8 cellular contexts compared by ENCODE assay signal in the genomic region with DNA sequence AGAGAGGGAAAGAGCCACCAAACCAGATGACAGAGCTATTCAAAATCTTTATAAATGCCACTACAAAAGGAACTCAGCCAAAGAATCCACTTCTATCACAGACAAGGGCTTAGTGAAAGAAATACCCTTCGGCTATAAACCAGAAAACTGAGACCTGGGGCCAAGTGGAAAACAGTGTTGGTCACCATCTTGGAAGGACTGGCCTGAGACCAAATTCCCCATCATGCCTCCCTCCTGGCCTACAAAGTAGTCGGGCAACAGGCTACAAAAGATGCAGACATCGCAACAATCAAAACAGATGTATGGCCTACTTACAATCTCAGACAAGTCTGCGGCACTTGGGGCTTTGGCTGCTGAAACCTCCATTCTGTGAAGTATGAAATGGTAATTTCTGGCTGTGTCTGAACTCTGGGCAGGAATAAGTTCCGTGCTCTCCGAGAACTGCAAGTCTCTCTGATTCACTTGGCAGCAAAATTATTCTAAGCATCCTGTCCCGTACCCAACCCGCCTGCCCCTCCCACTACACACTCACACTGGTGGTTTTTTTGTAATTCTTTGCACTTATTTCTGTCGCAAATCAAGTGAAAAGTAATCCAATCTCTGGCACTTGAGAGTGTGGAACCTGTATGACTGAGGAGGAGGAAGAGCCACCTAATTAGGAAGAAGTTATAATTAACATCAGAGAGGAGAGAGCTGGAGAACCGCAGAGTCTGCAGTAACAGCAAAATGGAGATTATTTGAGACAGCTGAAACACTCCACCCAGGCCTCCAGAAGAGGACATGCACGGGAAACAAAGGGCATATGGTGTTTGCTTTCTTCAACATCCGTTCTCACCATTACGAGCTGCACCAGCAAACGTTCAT.
DNase-seq lines count a peak whose midpoint lies in the region; ATAC-seq and TF ChIP-seq lines count a peak whose summit lies in the region.

No MANE protein-coding gene starts in this region.

- peak; percentile 80 for DNase-seq in DMS 273 (lab: John Stamatoyannopoulos, UW; ENCODE audit: unreplicated experiment)
- DNase-seq in NCI-H446 treated with DMSO at 0.1 percent for 48 hours (lab: John Stamatoyannopoulos, UW) = peak; percentile 43
- DNase-seq in activated naive CD8-positive, alpha-beta T cell treated with anti-CD3 and anti-CD28 coated beads for 36 hours = no peak
- no peak for DNase-seq in memory B cell (ENCODE audit: low spot score in 2 of 2)
- DNase-seq in WTC11 (ENCODE audit: low spot score) = no peak
- DNase-seq in MM.1S = no peak
- DNase-seq in A673 (ENCODE audit: low spot score) = no peak

- H3K27ac ChIP-seq in MM.1S (ENCODE audit: low read length) = no peak overlapping the region
- no peak overlapping the region for H3K27ac ChIP-seq in A673 (ENCODE audit: low read depth, low read length, poor library complexity, severe bottlenecking)

- no peaks in the 10 kb centered on the region for H3K9me2 ChIP-seq in MM.1S (replicated peaks; ENCODE audit: insufficient read depth, low read length)

- ATAC-seq in memory B cell (ENCODE audit: low read depth) = no peak
- no peak for ATAC-seq in HG03460 (IDR thresholded peaks at IDR 0.05; ENCODE audit: unreplicated experiment)
- no peak for ATAC-seq in WTC11

- H3K4me3 ChIP-seq in MM.1S (ENCODE audit: low read length) = no peak overlapping the region
- no peak overlapping the region for H3K4me3 ChIP-seq in A673 (ENCODE audit: low read depth, low read length, poor library complexity, severe bottlenecking)

- no peak overlapping the region for H2AFZ ChIP-seq in MM.1S (ENCODE audit: low read length)

- CTCF ChIA-PET in WTC11 (lab: Charles Lee) = no interaction called here
- CTCF ChIA-PET in A673 (lab: Charles Lee) = no interaction called here

- H3K36me3 Mint-ChIP-seq in activated naive CD8-positive, alpha-beta T cell treated with anti-CD3 and anti-CD28 coated beads for 36 hours = peaks cover 27% of the 10 kb centered on the region
- H3K36me3 Mint-ChIP-seq in memory B cell (peaks cover 8% of the 10 kb centered on the region), WTC11 (no peaks in the 10 kb centered on the region)

- H3K9me3 ChIP-seq in MM.1S (replicated peaks; ENCODE audit: insufficient read depth, low read length) (no peaks in the 10 kb centered on the region), A673 (ENCODE audit: low read depth, low read length, poor library complexity, severe bottlenecking) (no peaks in the 10 kb centered on the region)

- peaks cover 65% of the 10 kb centered on the region for H3K4me1 Mint-ChIP-seq in activated naive CD8-positive, alpha-beta T cell treated with anti-CD3 and anti-CD28 coated beads for 36 hours
- H3K4me1 Mint-ChIP-seq in memory B cell (peaks cover 32% of the 10 kb centered on the region), WTC11 (peaks cover 42% of the 10 kb centered on the region)

- no TSS peak for BruUV-seq in A673 (replicated peaks; lab: Mats Ljungman, UMichigan)

- H3K4me1 ChIP-seq in MM.1S (ENCODE audit: low read length) (peaks cover 20% of the 10 kb centered on the region), A673 (ENCODE audit: insufficient read depth, low read length, poor library complexity, severe bottlenecking) (no peaks in the 10 kb centered on the region)

- H3K79me2 ChIP-seq in MM.1S (ENCODE audit: low read length) = peaks cover 22% of the 10 kb centered on the region

- intact Hi-C loops in A673 (cut with micrococcal nuclease; ENCODE audit: unreplicated experiment) = no loop called here

- POLR2A ChIA-PET in WTC11 (lab: Charles Lee) = no interaction called here
- POLR2A ChIA-PET in A673 (lab: Charles Lee; ENCODE audit: low non-redundant PET) = no interaction called here

- H3K27me3 ChIP-seq in MM.1S (replicated peaks; ENCODE audit: insufficient read depth, low read length) (no peaks in the 10 kb centered on the region), A673 (replicated peaks; ENCODE audit: insufficient read depth, low read depth, low read length, poor library complexity) (peaks cover 4% of the 10 kb centered on the region)

- H3K36me3 ChIP-seq in MM.1S (replicated peaks; ENCODE audit: insufficient read depth, low read length) = no peaks in the 10 kb centered on the region
- no peaks in the 10 kb centered on the region for H3K36me3 ChIP-seq in A673 (ENCODE audit: insufficient read depth, low read length, poor library complexity, severe bottlenecking)

- H4K20me1 ChIP-seq in MM.1S (ENCODE audit: insufficient read depth, low read length) = no peaks in the 10 kb centered on the region

- H3K9me3 Mint-ChIP-seq in activated naive CD8-positive, alpha-beta T cell treated with anti-CD3 and anti-CD28 coated beads for 36 hours = no peaks in the 10 kb centered on the region
- H3K9me3 Mint-ChIP-seq in memory B cell (no peaks in the 10 kb centered on the region), WTC11 (no peaks in the 10 kb centered on the region)

- H3F3A ChIP-seq in MM.1S (ENCODE audit: insufficient read depth, low read length) = peaks cover 4% of the 10 kb centered on the region; the same call in 1 of the 2 replicates

- H3K4me2 ChIP-seq in MM.1S (ENCODE audit: low read depth, low read length) = no peak overlapping the region

- H3K9ac ChIP-seq in MM.1S (ENCODE audit: low read length) = no peak overlapping the region

- peak overlapping the region; percentile 88 for H3K4me3 Mint-ChIP-seq in activated naive CD8-positive, alpha-beta T cell treated with anti-CD3 and anti-CD28 coated beads for 36 hours
- H3K4me3 Mint-ChIP-seq in memory B cell (peak overlapping the region; percentile 27), WTC11 (no peak overlapping the region)

- no peak for TF ChIP-seq CTCF in WTC11 (IDR thresholded peaks at IDR 0.05)
- TF ChIP-seq CTCF in MM.1S (IDR thresholded peaks at IDR 0.05; ENCODE audit: low read length) = no peak
- no peak for TF ChIP-seq CTCF in A673 (conservative IDR thresholded peaks at IDR 0.05; ENCODE audit: low read depth, low read length)

- H3K27me3 Mint-ChIP-seq in activated naive CD8-positive, alpha-beta T cell treated with anti-CD3 and anti-CD28 coated beads for 36 hours = no peaks in the 10 kb centered on the region
- H3K27me3 Mint-ChIP-seq in memory B cell = no peaks in the 10 kb centered on the region
- no peaks in the 10 kb centered on the region for H3K27me3 Mint-ChIP-seq in WTC11 (ENCODE audit: low read depth)

- H3K27ac Mint-ChIP-seq in activated naive CD8-positive, alpha-beta T cell treated with anti-CD3 and anti-CD28 coated beads for 36 hours = peak overlapping the region; percentile 95
- H3K27ac Mint-ChIP-seq in memory B cell = peak overlapping the region; percentile 65
- no peak overlapping the region for H3K27ac Mint-ChIP-seq in WTC11

TF ChIP-seq in WTC11, 78 proteins besides CTCF, POLR2A, EP300 and RAD21 (continues in another document):
- TF ChIP-seq, protein P1, sequence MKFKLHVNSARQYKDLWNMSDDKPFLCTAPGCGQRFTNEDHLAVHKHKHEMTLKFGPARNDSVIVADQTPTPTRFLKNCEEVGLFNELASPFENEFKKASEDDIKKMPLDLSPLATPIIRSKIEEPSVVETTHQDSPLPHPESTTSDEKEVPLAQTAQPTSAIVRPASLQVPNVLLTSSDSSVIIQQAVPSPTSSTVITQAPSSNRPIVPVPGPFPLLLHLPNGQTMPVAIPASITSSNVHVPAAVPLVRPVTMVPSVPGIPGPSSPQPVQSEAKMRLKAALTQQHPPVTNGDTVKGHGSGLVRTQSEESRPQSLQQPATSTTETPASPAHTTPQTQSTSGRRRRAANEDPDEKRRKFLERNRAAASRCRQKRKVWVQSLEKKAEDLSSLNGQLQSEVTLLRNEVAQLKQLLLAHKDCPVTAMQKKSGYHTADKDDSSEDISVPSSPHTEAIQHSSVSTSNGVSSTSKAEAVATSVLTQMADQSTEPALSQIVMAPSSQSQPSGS (CRISPR knock-in tag; IDR thresholded peaks at IDR 0.05; ENCODE audit: borderline replicate concordance, low read depth) = no peak
- TF ChIP-seq, protein P2, sequence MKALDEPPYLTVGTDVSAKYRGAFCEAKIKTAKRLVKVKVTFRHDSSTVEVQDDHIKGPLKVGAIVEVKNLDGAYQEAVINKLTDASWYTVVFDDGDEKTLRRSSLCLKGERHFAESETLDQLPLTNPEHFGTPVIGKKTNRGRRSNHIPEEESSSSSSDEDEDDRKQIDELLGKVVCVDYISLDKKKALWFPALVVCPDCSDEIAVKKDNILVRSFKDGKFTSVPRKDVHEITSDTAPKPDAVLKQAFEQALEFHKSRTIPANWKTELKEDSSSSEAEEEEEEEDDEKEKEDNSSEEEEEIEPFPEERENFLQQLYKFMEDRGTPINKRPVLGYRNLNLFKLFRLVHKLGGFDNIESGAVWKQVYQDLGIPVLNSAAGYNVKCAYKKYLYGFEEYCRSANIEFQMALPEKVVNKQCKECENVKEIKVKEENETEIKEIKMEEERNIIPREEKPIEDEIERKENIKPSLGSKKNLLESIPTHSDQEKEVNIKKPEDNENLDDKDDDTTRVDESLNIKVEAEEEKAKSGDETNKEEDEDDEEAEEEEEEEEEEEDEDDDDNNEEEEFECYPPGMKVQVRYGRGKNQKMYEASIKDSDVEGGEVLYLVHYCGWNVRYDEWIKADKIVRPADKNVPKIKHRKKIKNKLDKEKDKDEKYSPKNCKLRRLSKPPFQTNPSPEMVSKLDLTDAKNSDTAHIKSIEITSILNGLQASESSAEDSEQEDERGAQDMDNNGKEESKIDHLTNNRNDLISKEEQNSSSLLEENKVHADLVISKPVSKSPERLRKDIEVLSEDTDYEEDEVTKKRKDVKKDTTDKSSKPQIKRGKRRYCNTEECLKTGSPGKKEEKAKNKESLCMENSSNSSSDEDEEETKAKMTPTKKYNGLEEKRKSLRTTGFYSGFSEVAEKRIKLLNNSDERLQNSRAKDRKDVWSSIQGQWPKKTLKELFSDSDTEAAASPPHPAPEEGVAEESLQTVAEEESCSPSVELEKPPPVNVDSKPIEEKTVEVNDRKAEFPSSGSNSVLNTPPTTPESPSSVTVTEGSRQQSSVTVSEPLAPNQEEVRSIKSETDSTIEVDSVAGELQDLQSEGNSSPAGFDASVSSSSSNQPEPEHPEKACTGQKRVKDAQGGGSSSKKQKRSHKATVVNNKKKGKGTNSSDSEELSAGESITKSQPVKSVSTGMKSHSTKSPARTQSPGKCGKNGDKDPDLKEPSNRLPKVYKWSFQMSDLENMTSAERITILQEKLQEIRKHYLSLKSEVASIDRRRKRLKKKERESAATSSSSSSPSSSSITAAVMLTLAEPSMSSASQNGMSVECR (CRISPR knock-in tag; IDR thresholded peaks at IDR 0.05; ENCODE audit: borderline replicate concordance) = no peak
- TF ChIP-seq ZBTB21 (CRISPR knock-in tag; IDR thresholded peaks at IDR 0.05; ENCODE audit: borderline replicate concordance) = no peak

Comparison
In these comparisons a context has a peak if more than half of its experiments do, and no peak if none do; other contexts are left out.
1. DNase-seq: peak in DMS 273 (single experiment) and NCI-H446 treated with DMSO at 0.1 percent for 48 hours (single experiment); none in activated naive CD8-positive, alpha-beta T cell treated with anti-CD3 and anti-CD28 coated beads for 36 hours (single experiment), memory B cell (0 of 2), WTC11 (single experiment), MM.1S (single experiment) and A673 (single experiment).